8 cellular contexts compared by ENCODE assay signal in genomic region chr19:11380653-11381534, GRCh38. TPM values are rescaled to one million over a fixed set of nuclear protein-coding genes. Genes with fewer than 3 reads are reported as not detected.
DNase-seq lines count a peak whose midpoint lies in the region; ATAC-seq and TF ChIP-seq lines count a peak whose summit lies in the region.

No MANE protein-coding gene starts in this region.

- TF ChIP-seq CTCF in lower leg skin (IDR thresholded peaks at IDR 0.05): peak in 1 of 3 donors; percentile 74

- DNase-seq in AML-193 (lab: John Stamatoyannopoulos, UW): peak; percentile 97
- peak; percentile 94 for DNase-seq in NCI-H526 treated with DMSO at 0.1 percent for 48 hours (lab: John Stamatoyannopoulos, UW)
- peak; percentile 86 to 94 for DNase-seq in activated CD4-positive, alpha-beta T cell treated with anti-CD3 and anti-CD28 coated beads, Interleukin-2, amount 50 U/mL, for 24 hours (ENCODE audit: low read depth in 1 of 2, low spot score in 1 of 2)
- peak; percentile 87 to 96 for DNase-seq in dermis microvascular lymphatic vessel endothelial cell (ENCODE audit: low read depth in 2 of 2)
- DNase-seq in lower leg skin (ENCODE audit: low spot score in 2 of 2): peak; percentile 96 to 99
- peak; percentile 89 to 96 for DNase-seq in stimulated activated CD4-positive, alpha-beta T cell treated with anti-CD3 and anti-CD28 coated beads, Interleukin-4, amount 100 ng/mL, for 4 hours

- WGBS in lower leg skin, 2 donors: 1% methylated on average over 51 to 54 of the region's 54 CpGs

- intact Hi-C loops in lower leg skin (cut with DNase I; ENCODE audit: low total_unique reads): no loop called here

- H3K4me3 ChIP-seq in lower leg skin (ENCODE audit: low read depth, poor library complexity, severe bottlenecking): peak overlapping the region; percentile 44

- no peak for TF ChIP-seq POLR2A in lower leg skin (IDR thresholded peaks at IDR 0.05)

- ATAC-seq in GM19035 (IDR thresholded peaks at IDR 0.05; ENCODE audit: unreplicated experiment) (peak; percentile 75), HG03342 (IDR thresholded peaks at IDR 0.05; ENCODE audit: unreplicated experiment) (peak; percentile 78)

RNA-seq across cellular contexts. Expression of gene EPOR, which starts 3.2 kb away (rescaled TPM):
- total RNA-seq in dermis microvascular lymphatic vessel endothelial cell: 4.2 and 6.8 TPM in 2 replicates
- 1 to 10 TPM; 1.3 to 2.9 (median 2.5) TPM for total RNA-seq in lower leg skin

RNA-seq across cellular contexts. Expression of gene SWSAP1, which starts 6.4 kb away (rescaled TPM):
- 1.0 and 1.1 TPM in 2 replicates for total RNA-seq in dermis microvascular lymphatic vessel endothelial cell
- total RNA-seq in lower leg skin: 1 to 10 TPM; 2.1 to 3.3 (median 2.3) TPM

RNA-seq across cellular contexts. Expression of gene PLPPR2, which starts 25.7 kb away (rescaled TPM):
- total RNA-seq in dermis microvascular lymphatic vessel endothelial cell: 4.2 and 10.1 TPM in 2 replicates
- 10 to 100 TPM; 18.6 to 40.6 (median 29.8) TPM for total RNA-seq in lower leg skin

RNA-seq across cellular contexts. Expression of gene CCDC159, which starts 34.6 kb away (rescaled TPM):
- total RNA-seq in dermis microvascular lymphatic vessel endothelial cell (3.9 and 7.0 TPM in 2 replicates), lower leg skin (10 to 100 TPM in 2 of 4 donors, 1 to 10 TPM in 2; 8.4 to 20.1 (median 10.4) TPM)

RNA-seq across cellular contexts. Expression of gene TMEM205, which starts 34.8 kb away (rescaled TPM):
- total RNA-seq in dermis microvascular lymphatic vessel endothelial cell (77.7 and 127 TPM in 2 replicates), lower leg skin (100 to 1,000 TPM; 177 to 222 (median 208) TPM)

Comparison
In these comparisons a context has a peak if more than half of its experiments do, and no peak if none do; other contexts are left out.
1. Peak in every context shown above with its lines: DNase-seq, ATAC-seq and H3K4me3 ChIP-seq.